In genomic region chr5:37495210-37495609, GRCh38 we compare ENCODE assay signal across 12 cellular contexts.
A peak's percentile ranks its signal among the peaks of the same experiment; 100 is the strongest.
DNase-seq lines count a peak whose midpoint lies in the region; ATAC-seq, FAIRE-seq and TF ChIP-seq lines count a peak whose summit lies in the region.
"Had no signal": no experiment of that assay in that cellular context is flagged by ENCODE, and none has a peak within 500 bp of the region (broad histone marks: within the 10 kb centered on the region; RNA-seq: fewer than 3 reads in every experiment).

No MANE protein-coding gene starts in this region.

- no peaks in the 10 kb centered on the region for H3K9me3 ChIP-seq in lower lobe of right lung

- FAIRE-seq in RCC 7860 (lab: Jason Lieb, UNC), result no peak

- ATAC-seq in left colon (peak; percentile 60), lower lobe of right lung (no peak)
- ATAC-seq: T-helper 17 cell had no signal

- TF ChIP-seq CTCF in AG09309 (IDR thresholded peaks at IDR 0.05; ENCODE audit: control insufficient read depth, insufficient read depth, low read depth, low read length, missing control alignments), result peak; percentile 23
- peak; percentile 69 for TF ChIP-seq CTCF in VCaP (conservative IDR thresholded peaks at IDR 0.05)
- TF ChIP-seq CTCF in lower lobe of right lung (IDR thresholded peaks at IDR 0.05), result no peak

- no peak overlapping the region for H3K4me3 Mint-ChIP-seq in immature natural killer cell
- H3K4me3 Mint-ChIP-seq in activated naive CD8-positive, alpha-beta T cell treated with anti-CD3 and anti-CD28 coated beads for 36 hours, result no peak overlapping the region
- H3K4me3 Mint-ChIP-seq: H9, T-helper 17 cell had no signal

- peaks cover 1 to 6% of the 10 kb centered on the region in 2 donors for H3K4me1 Mint-ChIP-seq in immature natural killer cell
- H3K4me1 Mint-ChIP-seq in activated naive CD8-positive, alpha-beta T cell treated with anti-CD3 and anti-CD28 coated beads for 36 hours, result no peaks in the 10 kb centered on the region

- no peaks in the 10 kb centered on the region for H3K4me1 ChIP-seq in lower lobe of right lung

- no peaks in the 10 kb centered on the region for H3K27me3 ChIP-seq in lower lobe of right lung (ENCODE audit: low read depth)

- DNase-seq in AG09309 (ENCODE audit: low read depth), result no peak
- peak; percentile 8 for DNase-seq in HS-27A (ENCODE audit: low read depth)
- DNase-seq in left colon, result no peak
- no peak for DNase-seq in RCC 7860 (ENCODE audit: low spot score)
- DNase-seq in immature natural killer cell, result no peak
- no peak for DNase-seq in lower lobe of right lung
- no peak for DNase-seq in activated naive CD8-positive, alpha-beta T cell treated with anti-CD3 and anti-CD28 coated beads for 36 hours
- DNase-seq: activated naive CD4-positive, alpha-beta T cell; H9; T-helper 17 cell had no signal

- H3K27me3 Mint-ChIP-seq in immature natural killer cell (ENCODE audit: low read depth in 3 of 3), result peaks cover 0 to 3% (median 0%) of the 10 kb centered on the region in 3 donors
- H3K27me3 Mint-ChIP-seq in activated naive CD8-positive, alpha-beta T cell treated with anti-CD3 and anti-CD28 coated beads for 36 hours, result no peaks in the 10 kb centered on the region
- H3K27me3 Mint-ChIP-seq: T-helper 17 cell had no signal

- no peak overlapping the region for H3K27ac Mint-ChIP-seq in immature natural killer cell
- no peak overlapping the region for H3K27ac Mint-ChIP-seq in activated naive CD8-positive, alpha-beta T cell treated with anti-CD3 and anti-CD28 coated beads for 36 hours
- H3K27ac Mint-ChIP-seq: H9, T-helper 17 cell had no signal

- H3K36me3 Mint-ChIP-seq in immature natural killer cell, result peaks cover 13 to 24% (median 17%) of the 10 kb centered on the region in 3 donors
- peaks cover 43% of the 10 kb centered on the region for H3K36me3 Mint-ChIP-seq in activated naive CD8-positive, alpha-beta T cell treated with anti-CD3 and anti-CD28 coated beads for 36 hours

- H3K36me3 ChIP-seq in lower lobe of right lung, result no peaks in the 10 kb centered on the region

- no peaks in the 10 kb centered on the region for H3K9me3 Mint-ChIP-seq in immature natural killer cell
- no peaks in the 10 kb centered on the region for H3K9me3 Mint-ChIP-seq in activated naive CD8-positive, alpha-beta T cell treated with anti-CD3 and anti-CD28 coated beads for 36 hours
- H3K9me3 Mint-ChIP-seq: H9 had no signal

- peak overlapping the region; percentile 42 for H3K27ac ChIP-seq in VCaP
- no peak overlapping the region for H3K27ac ChIP-seq in lower lobe of right lung
- H3K27ac ChIP-seq: KMS-11 had no signal

- intact Hi-C loops in left colon (cut with DNase I, micrococcal nuclease), result no loop called here
- intact Hi-C loops in lower lobe of right lung (cut with DNase I), result no loop called here

- no peak overlapping the region for H3K4me3 ChIP-seq in AG09309 (ENCODE audit: control insufficient read depth, low read depth, low read length)
- H3K4me3 ChIP-seq in lower lobe of right lung, result no peak overlapping the region
